13 cellular contexts compared by ENCODE assay signal in the genomic region with DNA sequence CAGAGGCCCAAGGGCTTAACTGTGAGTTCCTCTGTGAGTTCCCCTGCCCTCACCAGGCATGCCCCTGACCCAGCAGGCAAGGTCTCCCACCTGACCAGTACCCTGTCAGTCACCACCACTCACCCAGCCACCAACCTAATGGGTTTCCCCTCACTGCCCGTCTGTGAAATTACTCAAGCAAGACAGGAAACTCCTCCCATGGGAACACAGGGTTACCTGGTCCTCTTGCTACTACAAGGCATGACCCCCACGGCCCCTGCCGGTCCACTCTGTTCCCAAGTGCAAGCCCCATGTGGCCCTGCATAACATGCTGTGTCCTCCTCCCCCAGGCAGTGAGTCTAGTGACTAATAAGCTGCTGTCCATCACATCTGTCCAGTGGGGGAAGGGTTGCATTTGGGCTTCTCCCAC. TPM values are rescaled to one million over a fixed set of nuclear protein-coding genes. Genes with fewer than 3 reads are reported as not detected.
DNase-seq lines count a peak whose midpoint lies in the region; ATAC-seq and TF ChIP-seq lines count a peak whose summit lies in the region.
"Had no signal": no experiment of that assay in that cellular context is flagged by ENCODE, and none has a peak within 500 bp of the region (broad histone marks: within the 10 kb centered on the region; RNA-seq: fewer than 3 reads in every experiment).

No MANE protein-coding gene starts in this region.

- no peaks in the 10 kb centered on the region for H3K9me3 Mint-ChIP-seq in T-cell

- in situ Hi-C loops in Caki2 (cut with HindIII; ENCODE audit: low pct_unique_long_range_greater_than_20kb, low sequenced_read_pairs), result no loop called here

- no peaks in the 10 kb centered on the region for H3K9me2 ChIP-seq in MM.1S (replicated peaks; ENCODE audit: insufficient read depth, low read length)

- no peak for TF ChIP-seq CTCF in MM.1S (IDR thresholded peaks at IDR 0.05; ENCODE audit: low read length)

- H3K27ac Mint-ChIP-seq in T-cell, result peak overlapping the region; percentile 75 to 81

- no peak overlapping the region for H3K4me3 Mint-ChIP-seq in T-cell

- peaks cover 40 to 58% (median 53%) of the 10 kb centered on the region in 3 donors for H3K4me1 Mint-ChIP-seq in T-cell

- H3K79me2 ChIP-seq in MM.1S (ENCODE audit: low read length), result no peaks in the 10 kb centered on the region

- H3F3A ChIP-seq in MM.1S (ENCODE audit: insufficient read depth, low read length), result no peaks in the 10 kb centered on the region

- ATAC-seq in GM19463 (IDR thresholded peaks at IDR 0.05; ENCODE audit: unreplicated experiment), result peak; percentile 53
- no peak for ATAC-seq in T-cell (replicated peaks in 1 of 4)

- H3K4me1 ChIP-seq in MM.1S (ENCODE audit: low read length), result 0 out of 2 replicates have a peak, but pooled peaks cover 6% of the 10 kb centered on the region
- H3K4me1 ChIP-seq: uterus had no signal

- no peak overlapping the region for H2AFZ ChIP-seq in MM.1S (ENCODE audit: low read length)

- H4K20me1 ChIP-seq in MM.1S (ENCODE audit: insufficient read depth, low read length), result no peaks in the 10 kb centered on the region

- CTCF ChIA-PET in T-cell (lab: Charles Lee), result interaction anchor here in 1 of 2 donors (5.0 to 5.1 kb wide), 2 partner anchors 16 to 21 kb away, joined by 43 to 112 read pairs; no protein-coding TSS in a partner anchor

- POLR2A ChIA-PET in T-cell (lab: Charles Lee), result no interaction called here

- no peak overlapping the region for H3K9ac ChIP-seq in MM.1S (ENCODE audit: low read length)

- no peaks in the 10 kb centered on the region for H3K27me3 Mint-ChIP-seq in T-cell

- no peaks in the 10 kb centered on the region for H3K27me3 ChIP-seq in MM.1S (replicated peaks; ENCODE audit: insufficient read depth, low read length)
- H3K27me3 ChIP-seq: uterus had no signal

- H3K36me3 Mint-ChIP-seq in T-cell, result peaks cover 19% of the 10 kb centered on the region

- H3K4me3 ChIP-seq in MM.1S (ENCODE audit: low read length), result no peak overlapping the region
- H3K4me3 ChIP-seq: uterus had no signal

- DNase-seq in Caki2 (ENCODE audit: low read depth), result peak; percentile 43
- no peak for DNase-seq in T-cell
- peak; percentile 67 for DNase-seq in kidney tubule cell (ENCODE audit: low spot score)
- DNase-seq in hippocampal formation (lab: John Stamatoyannopoulos, UW), result no peak
- no peak for DNase-seq in MM.1S
- no peak for DNase-seq in GM19240 (ENCODE audit: insufficient read length, low spot score)
- DNase-seq in hypothalamus (lab: John Stamatoyannopoulos, UW), result no peak
- DNase-seq: Calu3, NCI-H1694, uterus had no signal

- no peak overlapping the region for H3K4me2 ChIP-seq in MM.1S (ENCODE audit: low read depth, low read length)

- H3K27ac ChIP-seq in MM.1S (ENCODE audit: low read length), result no peak overlapping the region
- H3K27ac ChIP-seq: uterus had no signal

- no peaks in the 10 kb centered on the region for H3K36me3 ChIP-seq in MM.1S (replicated peaks; ENCODE audit: insufficient read depth, low read length)
- H3K36me3 ChIP-seq: uterus had no signal

- no peaks in the 10 kb centered on the region for H3K9me3 ChIP-seq in MM.1S (replicated peaks; ENCODE audit: insufficient read depth, low read length)
- H3K9me3 ChIP-seq: uterus had no signal

RNA-seq across cellular contexts. Expression of gene DHRS12, which starts 8.0 kb away (rescaled TPM):
- total RNA-seq in Caki2 (2014; rRNA removed; shearing (Covaris generic); ENCODE audit: low replicate concordance), result 0.75 and 2.8 TPM in 2 replicates
- total RNA-seq in T-cell, result 10 to 100 TPM; 18.1 to 27.8 (median 21.7) TPM

RNA-seq across cellular contexts. Expression of gene TMEM272, which starts 33.1 kb away (rescaled TPM):
- total RNA-seq in Caki2 (2014; rRNA removed; shearing (Covaris generic); ENCODE audit: low replicate concordance), result not detected in 2 replicates
- 1 to 10 TPM; 5.2 to 9.0 (median 8.8) TPM for total RNA-seq in T-cell
- total RNA-seq: Calu3, myocyte, skeletal muscle tissue had no signal

RNA-seq across cellular contexts. Expression of gene CCDC70, which starts 49.8 kb away (rescaled TPM):
- total RNA-seq in Caki2 (2014; rRNA removed; shearing (Covaris generic); ENCODE audit: low replicate concordance), result not detected in 2 replicates
- total RNA-seq in T-cell, result not detected
- total RNA-seq: Calu3, myocyte, skeletal muscle tissue, uterus had no signal

Comparison
In these comparisons a context has a peak if more than half of its experiments do, and no peak if none do; other contexts are left out.
1. DNase-seq: peak in Caki2 (single experiment) and kidney tubule cell (single experiment); none in T-cell (0 of 34), hippocampal formation (0 of 2), MM.1S (single experiment), GM19240 (single experiment) and hypothalamus (0 of 51).